Comparison of ENCODE assay signal across 10 cellular contexts in genomic region chr15:75333654-75334419, GRCh38. TPM values are rescaled to one million over a fixed set of nuclear protein-coding genes. Genes with fewer than 3 reads are reported as not detected.
"Had no signal": no experiment of that assay in that cellular context is flagged by ENCODE, and none has a peak within 500 bp of the region (broad histone marks: within the 10 kb centered on the region; RNA-seq: fewer than 3 reads in every experiment).

No MANE protein-coding gene starts in this region.

RNA-seq across cellular contexts. Expression of gene GOLGA6D, which starts 51.2 kb away (rescaled TPM):
- total RNA-seq: cerebellum, dermis microvascular lymphatic vessel endothelial cell, hepatocyte, mammary epithelial cell, mucosa of descending colon, psoas muscle, thoracic aorta, transverse colon, ureter had no signal
- polyA plus RNA-seq: esophagus, hepatocyte, mammary epithelial cell had no signal
